ENCODE assay signal across 8 cellular contexts in genomic region chr18:267380-267687, GRCh38. TPM values are rescaled to one million over a fixed set of nuclear protein-coding genes. Genes with fewer than 3 reads are reported as not detected.
A peak's percentile ranks its signal among the peaks of the same experiment; 100 is the strongest.
DNase-seq lines count a peak whose midpoint lies in the region; ATAC-seq, FAIRE-seq and TF ChIP-seq lines count a peak whose summit lies in the region.

No MANE protein-coding gene starts in this region.

- peaks cover 0 to 14% (median 0%) of the 10 kb centered on the region in 11 experiments; a peak in 3 of 22 replicates for H4K20me1 ChIP-seq in BLaER1 treated with 17β-estradiol and CSF1 and Interleukin-3, amounts not matched to agents 10 nM and 100 nM

- intact Hi-C loops in sciatic nerve (cut with DNase I) = no loop called here

- ATAC-seq in sciatic nerve (no peak), HG03521 (IDR thresholded peaks at IDR 0.05; ENCODE audit: unreplicated experiment) (no peak)

- H3K9me3 ChIP-seq in BLaER1 treated with 17β-estradiol and CSF1 and Interleukin-3, amounts not matched to agents 10 nM and 100 nM (replicated peaks in 1 of 11) = no peaks in the 10 kb centered on the region

- peaks cover 25 to 42% (median 33%) of the 10 kb centered on the region in 11 experiments for H3K36me3 ChIP-seq in BLaER1 treated with 17β-estradiol and CSF1 and Interleukin-3, amounts not matched to agents 10 nM and 100 nM

- no peak for TF ChIP-seq CTCF in chondrocyte (IDR thresholded peaks at IDR 0.05)

- H3K4me1 Mint-ChIP-seq in chondrocyte (ENCODE audit: low read depth) = peaks cover 20% of the 10 kb centered on the region

- peak; percentile 44 for FAIRE-seq in GM19239 (lab: Jason Lieb, UNC)

- H3K4me1 ChIP-seq in BLaER1 treated with 17β-estradiol and CSF1 and Interleukin-3, amounts not matched to agents 10 nM and 100 nM = peaks cover 28 to 34% (median 30%) of the 10 kb centered on the region in 10 experiments

- no peaks in the 10 kb centered on the region for H3K27me3 Mint-ChIP-seq in chondrocyte (ENCODE audit: low read depth)

- H3K4me2 ChIP-seq in BLaER1 treated with 17β-estradiol and CSF1 and Interleukin-3, amounts not matched to agents 10 nM and 100 nM = peak overlapping the region; percentile 78 to 97 (median 91)

- no peaks in the 10 kb centered on the region for H3K27me3 ChIP-seq in BLaER1 treated with 17β-estradiol and CSF1 and Interleukin-3, amounts not matched to agents 10 nM and 100 nM

- peak overlapping the region; percentile 99 for H3K27ac Mint-ChIP-seq in chondrocyte (ENCODE audit: unreplicated experiment)

- peaks cover 8% of the 10 kb centered on the region for H3K36me3 Mint-ChIP-seq in chondrocyte (ENCODE audit: low read depth)

- peak overlapping the region; percentile 78 to 94 (median 87) for H3K4me3 ChIP-seq in BLaER1 treated with 17β-estradiol and CSF1 and Interleukin-3, amounts not matched to agents 10 nM and 100 nM

- no peaks in the 10 kb centered on the region for H3K9me3 Mint-ChIP-seq in chondrocyte (ENCODE audit: low read depth)

- H3K9ac ChIP-seq in BLaER1 treated with 17β-estradiol and CSF1 and Interleukin-3, amounts not matched to agents 10 nM and 100 nM = peak overlapping the region; percentile 96 to 99 (median 99)

- DNase-seq in GM19239 (ENCODE audit: insufficient read length, low spot score) (no peak), NCI-H2227 treated with DMSO at 0.1 percent for 48 hours (lab: John Stamatoyannopoulos, UW) (peak; percentile 74), chondrocyte (ENCODE audit: low spot score) (no peak), myocyte (ENCODE audit: low read depth) (peak; percentile 13), sciatic nerve (ENCODE audit: low spot score) (no peak), OCI-M2 (lab: John Stamatoyannopoulos, UW; ENCODE audit: unreplicated experiment) (no peak)

- peak overlapping the region; percentile 94 to 100 (median 99) for H3K27ac ChIP-seq in BLaER1 treated with 17β-estradiol and CSF1 and Interleukin-3, amounts not matched to agents 10 nM and 100 nM

- peak overlapping the region; percentile 99 for H3K4me3 Mint-ChIP-seq in chondrocyte (ENCODE audit: unreplicated experiment)

RNA-seq across cellular contexts. Expression of gene THOC1, which starts 0.5 kb away (rescaled TPM):
- total RNA-seq in chondrocyte = 18.3 to 29.8 TPM (median 19.9 TPM) in 3 replicates
- 34.8 and 36.4 TPM in 2 replicates for total RNA-seq in myocyte
- polyA plus RNA-seq in myocyte (2012) = 13.9 TPM
- 57.2 TPM for total RNA-seq in sciatic nerve

Comparison
In these comparisons a context has a peak if more than half of its experiments do, and no peak if none do; other contexts are left out.
1. DNase-seq: peak in NCI-H2227 treated with DMSO at 0.1 percent for 48 hours (single experiment) and myocyte (single experiment); none in GM19239 (single experiment), chondrocyte (single experiment), sciatic nerve (single experiment) and OCI-M2 (single experiment).